Comparison of ENCODE assay signal across 1 cellular context in the genomic region with DNA sequence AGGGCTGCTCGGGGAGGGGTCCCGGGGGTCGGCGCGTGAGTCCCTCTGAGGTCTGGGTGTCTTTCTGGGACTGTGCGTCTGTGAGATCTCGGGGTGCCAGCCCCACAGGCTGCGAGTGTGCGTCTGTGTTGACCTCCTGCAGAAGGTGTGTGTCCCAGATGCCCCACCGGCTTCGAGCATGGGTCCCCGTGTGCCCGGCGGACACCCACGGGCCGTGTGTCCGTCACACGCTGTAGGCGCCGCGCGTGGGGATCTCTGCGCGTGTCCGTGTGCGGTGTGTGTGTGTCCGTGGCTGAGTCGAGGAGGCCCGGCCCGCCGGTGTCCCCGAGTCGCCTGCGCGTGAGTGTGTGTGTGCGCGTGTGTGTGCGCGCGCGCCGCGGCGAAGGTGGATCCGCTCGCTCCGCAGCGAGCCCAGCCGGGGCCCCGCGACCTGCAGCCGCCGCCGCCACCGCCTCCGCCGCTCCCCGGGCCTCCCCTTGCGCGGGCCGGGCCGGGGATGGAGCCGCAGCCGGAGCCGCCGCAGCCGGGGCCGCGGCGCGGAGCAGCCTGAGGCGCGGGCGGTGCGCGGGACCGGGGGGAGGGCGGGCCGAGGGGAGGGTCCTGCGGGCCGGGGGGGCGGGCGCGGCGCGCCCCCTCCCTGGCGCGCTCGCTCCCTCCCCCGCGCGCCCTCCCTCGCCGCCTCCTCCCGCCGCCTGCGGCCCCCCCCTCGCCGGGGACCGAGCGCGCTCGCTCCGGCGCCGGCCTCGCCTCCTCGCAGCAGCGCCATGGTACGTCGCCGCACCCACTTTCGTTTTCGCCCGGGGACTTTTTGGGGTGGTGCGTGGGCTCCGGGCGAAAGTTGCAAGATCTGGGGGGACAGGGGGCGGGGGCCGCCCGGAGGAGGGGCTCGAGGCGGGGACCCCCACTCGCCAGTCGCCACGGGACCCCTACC.
TF ChIP-seq lines count a peak whose summit lies in the region.

No MANE protein-coding gene starts in this region.

TF ChIP-seq in GM12878, 131 proteins besides CTCF, POLR2A, EP300 and RAD21 (continued from another document):
- TF ChIP-seq, protein P1, sequence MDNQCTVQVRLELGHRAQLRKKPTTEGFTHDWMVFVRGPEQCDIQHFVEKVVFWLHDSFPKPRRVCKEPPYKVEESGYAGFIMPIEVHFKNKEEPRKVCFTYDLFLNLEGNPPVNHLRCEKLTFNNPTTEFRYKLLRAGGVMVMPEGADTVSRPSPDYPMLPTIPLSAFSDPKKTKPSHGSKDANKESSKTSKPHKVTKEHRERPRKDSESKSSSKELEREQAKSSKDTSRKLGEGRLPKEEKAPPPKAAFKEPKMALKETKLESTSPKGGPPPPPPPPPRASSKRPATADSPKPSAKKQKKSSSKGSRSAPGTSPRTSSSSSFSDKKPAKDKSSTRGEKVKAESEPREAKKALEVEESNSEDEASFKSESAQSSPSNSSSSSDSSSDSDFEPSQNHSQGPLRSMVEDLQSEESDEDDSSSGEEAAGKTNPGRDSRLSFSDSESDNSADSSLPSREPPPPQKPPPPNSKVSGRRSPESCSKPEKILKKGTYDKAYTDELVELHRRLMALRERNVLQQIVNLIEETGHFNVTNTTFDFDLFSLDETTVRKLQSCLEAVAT (IDR thresholded peaks at IDR 0.05), result no peak
- no peak for TF ChIP-seq RCOR1 (conservative IDR thresholded peaks at IDR 0.05; ENCODE audit: low read depth, low read length)
- no peak for TF ChIP-seq MEF2B (IDR thresholded peaks at IDR 0.05; ENCODE audit: partially characterized antibody, poor library complexity, severe bottlenecking)
- TF ChIP-seq, protein P2, sequence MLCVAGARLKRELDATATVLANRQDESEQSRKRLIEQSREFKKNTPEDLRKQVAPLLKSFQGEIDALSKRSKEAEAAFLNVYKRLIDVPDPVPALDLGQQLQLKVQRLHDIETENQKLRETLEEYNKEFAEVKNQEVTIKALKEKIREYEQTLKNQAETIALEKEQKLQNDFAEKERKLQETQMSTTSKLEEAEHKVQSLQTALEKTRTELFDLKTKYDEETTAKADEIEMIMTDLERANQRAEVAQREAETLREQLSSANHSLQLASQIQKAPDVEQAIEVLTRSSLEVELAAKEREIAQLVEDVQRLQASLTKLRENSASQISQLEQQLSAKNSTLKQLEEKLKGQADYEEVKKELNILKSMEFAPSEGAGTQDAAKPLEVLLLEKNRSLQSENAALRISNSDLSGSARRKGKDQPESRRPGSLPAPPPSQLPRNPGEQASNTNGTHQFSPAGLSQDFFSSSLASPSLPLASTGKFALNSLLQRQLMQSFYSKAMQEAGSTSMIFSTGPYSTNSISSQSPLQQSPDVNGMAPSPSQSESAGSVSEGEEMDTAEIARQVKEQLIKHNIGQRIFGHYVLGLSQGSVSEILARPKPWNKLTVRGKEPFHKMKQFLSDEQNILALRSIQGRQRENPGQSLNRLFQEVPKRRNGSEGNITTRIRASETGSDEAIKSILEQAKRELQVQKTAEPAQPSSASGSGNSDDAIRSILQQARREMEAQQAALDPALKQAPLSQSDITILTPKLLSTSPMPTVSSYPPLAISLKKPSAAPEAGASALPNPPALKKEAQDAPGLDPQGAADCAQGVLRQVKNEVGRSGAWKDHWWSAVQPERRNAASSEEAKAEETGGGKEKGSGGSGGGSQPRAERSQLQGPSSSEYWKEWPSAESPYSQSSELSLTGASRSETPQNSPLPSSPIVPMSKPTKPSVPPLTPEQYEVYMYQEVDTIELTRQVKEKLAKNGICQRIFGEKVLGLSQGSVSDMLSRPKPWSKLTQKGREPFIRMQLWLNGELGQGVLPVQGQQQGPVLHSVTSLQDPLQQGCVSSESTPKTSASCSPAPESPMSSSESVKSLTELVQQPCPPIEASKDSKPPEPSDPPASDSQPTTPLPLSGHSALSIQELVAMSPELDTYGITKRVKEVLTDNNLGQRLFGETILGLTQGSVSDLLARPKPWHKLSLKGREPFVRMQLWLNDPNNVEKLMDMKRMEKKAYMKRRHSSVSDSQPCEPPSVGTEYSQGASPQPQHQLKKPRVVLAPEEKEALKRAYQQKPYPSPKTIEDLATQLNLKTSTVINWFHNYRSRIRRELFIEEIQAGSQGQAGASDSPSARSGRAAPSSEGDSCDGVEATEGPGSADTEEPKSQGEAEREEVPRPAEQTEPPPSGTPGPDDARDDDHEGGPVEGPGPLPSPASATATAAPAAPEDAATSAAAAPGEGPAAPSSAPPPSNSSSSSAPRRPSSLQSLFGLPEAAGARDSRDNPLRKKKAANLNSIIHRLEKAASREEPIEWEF (IDR thresholded peaks at IDR 0.05; ENCODE audit: insufficient replicate concordance, low read depth, low read length), result no peak
- TF ChIP-seq, protein P3, sequence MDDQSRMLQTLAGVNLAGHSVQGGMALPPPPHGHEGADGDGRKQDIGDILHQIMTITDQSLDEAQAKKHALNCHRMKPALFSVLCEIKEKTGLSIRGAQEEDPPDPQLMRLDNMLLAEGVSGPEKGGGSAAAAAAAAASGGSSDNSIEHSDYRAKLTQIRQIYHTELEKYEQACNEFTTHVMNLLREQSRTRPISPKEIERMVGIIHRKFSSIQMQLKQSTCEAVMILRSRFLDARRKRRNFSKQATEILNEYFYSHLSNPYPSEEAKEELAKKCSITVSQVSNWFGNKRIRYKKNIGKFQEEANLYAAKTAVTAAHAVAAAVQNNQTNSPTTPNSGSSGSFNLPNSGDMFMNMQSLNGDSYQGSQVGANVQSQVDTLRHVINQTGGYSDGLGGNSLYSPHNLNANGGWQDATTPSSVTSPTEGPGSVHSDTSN (IDR thresholded peaks at IDR 0.05; ENCODE audit: insufficient replicate concordance, low read depth, low read length), result no peak
TF ChIP-seq in GM12878: peak in this region for 19.
